ENCODE assay signal across 9 cellular contexts in the genomic region with DNA sequence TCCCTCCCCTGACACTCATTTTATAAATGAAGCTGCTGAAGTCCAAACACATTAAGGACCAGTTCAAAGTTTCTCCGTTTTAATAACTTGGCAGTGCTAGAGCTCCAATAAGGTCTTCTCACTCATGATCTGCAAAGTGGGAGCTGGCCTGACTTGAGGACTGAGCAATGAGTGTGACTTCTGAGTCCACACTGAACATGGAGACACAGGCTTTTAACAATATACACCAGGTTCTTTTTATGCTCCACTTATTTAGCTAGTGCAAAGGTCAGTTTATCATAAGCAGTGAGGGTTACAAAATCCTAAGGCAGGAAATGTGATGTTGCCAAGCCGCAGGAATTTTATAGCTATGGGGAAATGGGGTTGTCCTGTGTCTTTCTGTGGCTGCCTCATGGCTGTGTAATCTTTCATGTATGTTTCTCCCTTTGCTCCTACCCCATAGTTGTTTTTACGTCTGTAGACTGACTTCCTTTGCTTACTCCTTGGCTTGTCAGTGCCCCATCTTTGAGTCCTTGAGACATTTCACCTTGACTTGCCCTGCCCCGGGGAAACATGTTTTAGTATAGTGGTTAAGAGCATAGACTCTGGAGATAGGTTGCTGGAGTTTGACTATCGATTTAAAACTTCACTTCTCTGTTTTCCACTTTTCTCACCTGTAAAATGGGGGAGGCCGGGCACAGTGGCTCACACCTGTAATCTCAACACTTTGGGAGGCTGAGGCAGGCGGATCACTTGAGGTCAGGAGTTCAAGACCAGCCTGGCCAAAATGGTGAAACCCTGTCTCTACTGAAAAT. TPM values are rescaled to one million over a fixed set of nuclear protein-coding genes. Genes with fewer than 3 reads are reported as not detected.
A peak's percentile ranks its signal among the peaks of the same experiment; 100 is the strongest.
DNase-seq lines count a peak whose midpoint lies in the region; ATAC-seq, FAIRE-seq and TF ChIP-seq lines count a peak whose summit lies in the region.
"Had no signal": no experiment of that assay in that cellular context is flagged by ENCODE, and none has a peak within 500 bp of the region (broad histone marks: within the 10 kb centered on the region; RNA-seq: fewer than 3 reads in every experiment).

No MANE protein-coding gene starts in this region.

- no peak for DNase-seq in HCT116 (ENCODE audit: low read depth, low spot score)
- peak; percentile 65 for DNase-seq in SK-MEL-5 (ENCODE audit: low read depth, low spot score)
- peak; percentile 75 for DNase-seq in fibroblast of the conjunctiva (ENCODE audit: low read depth)
- DNase-seq in naive thymus-derived CD4-positive, alpha-beta T cell: no peak
- DNase-seq in GM12892 (ENCODE audit: insufficient read length): no peak
- no peak for DNase-seq in NCI-H748 treated with DMSO at 0.1 percent for 48 hours (lab: John Stamatoyannopoulos, UW)

- intact Hi-C loops in HCT116 (cut with micrococcal nuclease): no loop called here
- intact Hi-C loops in naive thymus-derived CD4-positive, alpha-beta T cell (cut with micrococcal nuclease): no loop called here

- 0 out of 2 replicates have a peak overlapping the region, but pooled peaks have one; percentile 26 for H3K27ac ChIP-seq in HCT116 (ENCODE audit: low read depth, low read length)
- peak overlapping the region in 11 of 21 experiments; percentile 0 to 72 (median 51) for H3K27ac ChIP-seq in skin epidermis
- no peak overlapping the region for H3K27ac ChIP-seq in naive thymus-derived CD4-positive, alpha-beta T cell (ENCODE audit: low read depth, low read length)
- H3K27ac ChIP-seq: cardiac muscle cell had no signal

- H3K4me3 Mint-ChIP-seq in naive thymus-derived CD4-positive, alpha-beta T cell: no peak overlapping the region

- peaks cover 21 to 39% of the 10 kb centered on the region in 2 experiments for H3K4me1 ChIP-seq in HCT116 (ENCODE audit: control insufficient read depth in 1 of 2, insufficient read depth in 2 of 2, low read length in 2 of 2)
- peaks cover 0 to 3% of the 10 kb centered on the region in 2 donors for H3K4me1 ChIP-seq in naive thymus-derived CD4-positive, alpha-beta T cell (ENCODE audit: control insufficient read depth in 2 of 2, insufficient read depth in 2 of 2, low read length in 2 of 2)

- H3K9ac ChIP-seq in HCT116 (ENCODE audit: low read length): no peak overlapping the region

- H3K9me3 ChIP-seq in HCT116 (ENCODE audit: control insufficient read depth in 1 of 2, insufficient read depth in 1 of 2, low read depth in 1 of 2, low read length in 2 of 2): no peaks in the 10 kb centered on the region
- no peaks in the 10 kb centered on the region for H3K9me3 ChIP-seq in naive thymus-derived CD4-positive, alpha-beta T cell (ENCODE audit: control insufficient read depth in 2 of 3, low read length in 3 of 3)

- peak overlapping the region; percentile 1 for H2AFZ ChIP-seq in HCT116 (ENCODE audit: low read depth, low read length, poor library complexity, severe bottlenecking)

- H3K9me3 Mint-ChIP-seq in naive thymus-derived CD4-positive, alpha-beta T cell: peaks cover 0 to 5% (median 0%) of the 10 kb centered on the region in 11 donors

- no peak for TF ChIP-seq CTCF in HCT116 (IDR thresholded peaks at IDR 0.05 in 2 of 3, conservative IDR thresholded peaks at IDR 0.05 in 1 of 3; ENCODE audit: borderline replicate concordance in 1 of 3, insufficient read depth in 1 of 3, low read depth in 2 of 3, low read length in 2 of 3)

- TF ChIP-seq POLR2A in HCT116 (IDR thresholded peaks at IDR 0.05; ENCODE audit: borderline replicate concordance, extremely low read depth, insufficient read depth, insufficient read length): no peak
- TF ChIP-seq POLR2A in GM12892 (IDR thresholded peaks at IDR 0.05; ENCODE audit: low read depth, low read length): no peak

- RAD21 ChIA-PET in HCT116 (lab: Charles Lee; ENCODE audit: low non-redundant PET in 1 of 2, low total read pairs in 2 of 2, uncharacterized antibody in 2 of 2, unreplicated experiment in 2 of 2): interaction anchor here in 1 of 2 experiments (0.9 kb wide), 1 partner anchor 12 kb away, joined by 3 read pairs; the partner anchor contains the start of gene MMD

- no peaks in the 10 kb centered on the region for H4K20me1 ChIP-seq in HCT116 (ENCODE audit: insufficient read depth)

- peak overlapping the region in 1 of 2 experiments; percentile 12; a peak in 1 of 4 replicates for H3K4me3 ChIP-seq in HCT116 (replicated peaks in 1 of 2; ENCODE audit: low read depth in 1 of 2, low read length in 2 of 2)
- no peak overlapping the region for H3K4me3 ChIP-seq in skin epidermis
- no peak overlapping the region for H3K4me3 ChIP-seq in naive thymus-derived CD4-positive, alpha-beta T cell (ENCODE audit: low read length)
- H3K4me3 ChIP-seq: cardiac muscle cell had no signal

- ATAC-seq in HCT116: peak; percentile 50
- ATAC-seq in naive thymus-derived CD4-positive, alpha-beta T cell: no peak
- ATAC-seq in GM18517 (IDR thresholded peaks at IDR 0.05; ENCODE audit: unreplicated experiment): no peak

- H3K79me2 ChIP-seq in HCT116 (ENCODE audit: insufficient read depth, low read length): no peaks in the 10 kb centered on the region

- H3K9me2 ChIP-seq in HCT116 (ENCODE audit: insufficient read depth): no peaks in the 10 kb centered on the region

- H3K27me3 ChIP-seq in HCT116 (ENCODE audit: insufficient read depth, low read length): peaks cover 12% of the 10 kb centered on the region; the same call in 1 of the 2 replicates
- no peaks in the 10 kb centered on the region for H3K27me3 ChIP-seq in naive thymus-derived CD4-positive, alpha-beta T cell (ENCODE audit: control insufficient read depth in 2 of 2, insufficient read depth in 2 of 2, low read length in 2 of 2)
- H3K27me3 ChIP-seq: cardiac muscle cell had no signal

- H3K36me3 Mint-ChIP-seq in naive thymus-derived CD4-positive, alpha-beta T cell: no peaks in the 10 kb centered on the region

- no TSS peak for BruUV-seq in HCT116 (replicated peaks; lab: Mats Ljungman, UMichigan)

- no peak overlapping the region for H3K27ac Mint-ChIP-seq in naive thymus-derived CD4-positive, alpha-beta T cell

- FAIRE-seq in GM12892 (lab: Jason Lieb, UNC): no peak

- H3K27me3 Mint-ChIP-seq in naive thymus-derived CD4-positive, alpha-beta T cell: peaks cover 3 to 12% (median 10%) of the 10 kb centered on the region in 5 donors

- in situ Hi-C loops in SK-MEL-5 (cut with HindIII; ENCODE audit: low pct_unique_long_range_greater_than_20kb, low sequenced_read_pairs): no loop called here

- CTCF ChIA-PET in HCT116 (lab: Charles Lee): interaction anchor here (1.1 kb wide), 1 partner anchor 77 kb away, joined by 3 read pairs; no protein-coding TSS in a partner anchor
- CTCF ChIA-PET in naive thymus-derived CD4-positive, alpha-beta T cell (lab: Charles Lee): no interaction called here

- H3K36me3 ChIP-seq in HCT116 (ENCODE audit: control insufficient read depth in 1 of 2, insufficient read depth in 2 of 2, low read length in 2 of 2): no peaks in the 10 kb centered on the region
- no peaks in the 10 kb centered on the region for H3K36me3 ChIP-seq in naive thymus-derived CD4-positive, alpha-beta T cell (ENCODE audit: control insufficient read depth in 2 of 3, insufficient read depth in 3 of 3, low read length in 3 of 3)
- H3K36me3 ChIP-seq: cardiac muscle cell had no signal

- POLR2A ChIA-PET in HCT116 (lab: Charles Lee): interaction anchor here (1.4 kb wide), 1 partner anchor 12 kb away, joined by 5 read pairs; no protein-coding TSS in a partner anchor
- POLR2A ChIA-PET in naive thymus-derived CD4-positive, alpha-beta T cell (lab: Charles Lee): interaction anchor here (1.1 kb wide), 1 partner anchor 16 kb away, joined by 3 read pairs; no protein-coding TSS in a partner anchor

- H3K4me1 Mint-ChIP-seq in naive thymus-derived CD4-positive, alpha-beta T cell: peaks cover 9 to 34% (median 12%) of the 10 kb centered on the region in 7 donors

- TF ChIP-seq RAD21 in HCT116 (IDR thresholded peaks at IDR 0.05; ENCODE audit: low read depth): no peak

- H3K4me2 ChIP-seq in HCT116 (ENCODE audit: low read length): peak overlapping the region; percentile 65

TF ChIP-seq in HCT116, 20 proteins besides CTCF, POLR2A, EP300 and RAD21 (continues in another document):
- no peak for TF ChIP-seq EZH2 (IDR thresholded peaks at IDR 0.05)
- no peak; the same call in 1 of the 2 replicates for TF ChIP-seq MAX (IDR thresholded peaks at IDR 0.05)
- TF ChIP-seq EZH2phosphoT487 (IDR thresholded peaks at IDR 0.05; ENCODE audit: borderline replicate concordance): no peak
- no peak for TF ChIP-seq SRF (IDR thresholded peaks at IDR 0.05; ENCODE audit: low read depth)
- 0 out of 2 replicates have a peak, but pooled peaks have one; percentile 13 for TF ChIP-seq FOSL1 (IDR thresholded peaks at IDR 0.05; ENCODE audit: low read depth)
- no peak for TF ChIP-seq ELF1 (IDR thresholded peaks at IDR 0.05; ENCODE audit: borderline replicate concordance, low read depth)
- peak; percentile 39; the same call in 1 of the 2 replicates for TF ChIP-seq SP1 (IDR thresholded peaks at IDR 0.05; ENCODE audit: low read depth)

RNA-seq across cellular contexts. Expression of gene MMD, which starts 12.2 kb away (rescaled TPM):
- total RNA-seq in HCT116 (2021; ENCODE audit: unreplicated experiment): 21.3 TPM
- polyA plus RNA-seq in HCT116 (2012): 9.4 and 9.7 TPM in 2 replicates
- total RNA-seq in SK-MEL-5 (2014; rRNA removed; shearing (Covaris generic)): 11.2 and 11.6 TPM in 2 replicates
- 11.0 and 11.2 TPM in 2 replicates for polyA plus RNA-seq in SK-MEL-5 (2015; cell fraction: cytosol; rRNA removed)
- polyA plus RNA-seq in SK-MEL-5 (2015; cell fraction: nucleus; rRNA removed): 7.4 and 8.9 TPM in 2 replicates
- total RNA-seq in naive thymus-derived CD4-positive, alpha-beta T cell: 10 to 100 TPM in 3 of 5 experiments, 1 to 10 TPM in 2; 6.6 to 35.3 (median 11.2) TPM
- 10 to 100 TPM in 1 of 2 donors, 1 to 10 TPM in 1; 5.2 to 16.1 TPM for polyA plus RNA-seq in naive thymus-derived CD4-positive, alpha-beta T cell
- polyA plus RNA-seq in GM12892 (2012; ENCODE audit: missing spikeins): 22.7 TPM

Comparison
In these comparisons a context has a peak if more than half of its experiments do, and no peak if none do; other contexts are left out.
1. DNase-seq: peak in SK-MEL-5 (single experiment) and fibroblast of the conjunctiva (single experiment); none in HCT116 (single experiment), naive thymus-derived CD4-positive, alpha-beta T cell (0 of 9), GM12892 (single experiment) and NCI-H748 treated with DMSO at 0.1 percent for 48 hours (single experiment).